ENCODE assay signal across 19 cellular contexts in the genomic region with DNA sequence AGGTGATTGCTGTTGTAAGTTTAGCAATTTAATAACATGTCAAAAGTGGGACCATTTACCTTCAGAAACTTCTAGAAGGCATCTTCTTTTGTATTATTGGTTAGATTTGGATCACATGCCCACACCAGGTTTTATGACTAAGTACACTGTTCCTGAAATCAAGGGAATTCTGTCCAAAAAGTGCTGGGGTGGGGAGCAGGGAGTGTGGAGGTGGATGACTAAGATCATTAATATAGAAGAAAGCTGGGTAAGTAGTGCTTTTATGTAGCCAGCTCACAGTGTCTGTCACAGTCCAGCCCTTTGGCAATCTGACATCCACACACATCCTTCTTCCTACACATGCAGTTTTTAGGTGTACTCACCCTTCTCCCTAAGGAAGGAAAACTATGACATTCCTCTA.
DNase-seq lines count a peak whose midpoint lies in the region; ATAC-seq, FAIRE-seq and TF ChIP-seq lines count a peak whose summit lies in the region.
"Had no signal": no experiment of that assay in that cellular context is flagged by ENCODE, and none has a peak within 500 bp of the region (broad histone marks: within the 10 kb centered on the region; RNA-seq: fewer than 3 reads in every experiment).

No MANE protein-coding gene starts in this region.

- no peak overlapping the region for H3K4me2 ChIP-seq in GM23248 (ENCODE audit: unreplicated experiment)
- H3K4me2 ChIP-seq: GM23338, SK-N-SH had no signal

- in situ Hi-C loops in GM23248 (cut with MboI) = no loop called here

- ATAC-seq in HG02759 (IDR thresholded peaks at IDR 0.05; ENCODE audit: unreplicated experiment) = no peak
- ATAC-seq: activated CD4-positive, CD25-positive, alpha-beta regulatory T cell treated with anti-CD3 and anti-CD28 coated beads, Interleukin-2, amount 50 U/mL, for 24 hours; GM23338 had no signal

- no peaks in the 10 kb centered on the region for H3K9me3 ChIP-seq in GM23248 (ENCODE audit: low read depth)
- H3K9me3 ChIP-seq in adipocyte (ENCODE audit: control insufficient read depth, low read length) = no peaks in the 10 kb centered on the region
- H3K9me3 ChIP-seq in SJCRH30 (replicated peaks) = no peaks in the 10 kb centered on the region
- H3K9me3 ChIP-seq: Peyer's patch, SK-N-SH, spleen, upper lobe of left lung had no signal

- H3K36me3 ChIP-seq in GM23248 (ENCODE audit: low read depth) = no peaks in the 10 kb centered on the region
- no peaks in the 10 kb centered on the region for H3K36me3 ChIP-seq in adipocyte (ENCODE audit: control insufficient read depth, insufficient read depth, low read length, severe bottlenecking)
- no peaks in the 10 kb centered on the region for H3K36me3 ChIP-seq in SJCRH30
- H3K36me3 ChIP-seq: BLaER1 treated with 17β-estradiol and CSF1 and Interleukin-3, amounts not matched to agents 10 nM and 100 nM; Peyer's patch; spleen; upper lobe of left lung had no signal

- H3K79me2 ChIP-seq in GM23248 (ENCODE audit: insufficient read depth) = no peaks in the 10 kb centered on the region

- H3K27me3 ChIP-seq in GM23248 (replicated peaks; ENCODE audit: insufficient read depth) (no peaks in the 10 kb centered on the region), adipocyte (replicated peaks; ENCODE audit: control insufficient read depth, insufficient read depth, low read length) (no peaks in the 10 kb centered on the region), SJCRH30 (no peaks in the 10 kb centered on the region)
- H3K27me3 ChIP-seq: BLaER1 treated with 17β-estradiol and CSF1 and Interleukin-3, amounts not matched to agents 10 nM and 100 nM; Peyer's patch; spleen; upper lobe of left lung had no signal

- H3K27ac ChIP-seq in GM23248 = peak overlapping the region; percentile 10
- H3K27ac ChIP-seq in SJCRH30 = no peak overlapping the region
- H3K27ac ChIP-seq: Peyer's patch, spleen, upper lobe of left lung had no signal

- H3K9me2 ChIP-seq in GM23248 (ENCODE audit: insufficient read depth) = no peaks in the 10 kb centered on the region
- H3K9me2 ChIP-seq: SK-N-SH had no signal

- no peak overlapping the region for H3K9ac ChIP-seq in GM23248
- H3K9ac ChIP-seq in adipocyte (ENCODE audit: low read length) = no peak overlapping the region
- H3K9ac ChIP-seq: SK-N-SH had no signal

- H3K4me3 ChIP-seq in GM23248 (no peak overlapping the region), adipocyte (ENCODE audit: low read length) (no peak overlapping the region), fibroblast of the aortic adventitia (ENCODE audit: low read depth, low read length) (no peak overlapping the region), SJCRH30 (no peak overlapping the region)
- H3K4me3 ChIP-seq: BLaER1 treated with 17β-estradiol and CSF1 and Interleukin-3, amounts not matched to agents 10 nM and 100 nM; GM23338; Peyer's patch; spleen; upper lobe of left lung had no signal

- no peak overlapping the region for H2AFZ ChIP-seq in GM23248
- H2AFZ ChIP-seq: GM23338 had no signal

- no peak for TF ChIP-seq POLR2A in GM12891 (IDR thresholded peaks at IDR 0.05; ENCODE audit: low read depth, low read length)

- no peak for TF ChIP-seq CTCF in fibroblast of the aortic adventitia (IDR thresholded peaks at IDR 0.05; ENCODE audit: insufficient read depth, low read length)

- no peak for FAIRE-seq in GM12891 (lab: Jason Lieb, UNC)
- FAIRE-seq: GM19239 had no signal

- H3F3A ChIP-seq in GM23248 (ENCODE audit: insufficient read depth) = peaks cover 25% of the 10 kb centered on the region

- H3K4me1 ChIP-seq in GM23248 (ENCODE audit: insufficient read depth) (peaks cover 37% of the 10 kb centered on the region), adipocyte (ENCODE audit: control insufficient read depth, insufficient read depth, low read length) (peaks cover 51% of the 10 kb centered on the region), SJCRH30 (peaks cover 5% of the 10 kb centered on the region; the same call in 1 of the 2 replicates)
- H3K4me1 ChIP-seq: Peyer's patch, upper lobe of left lung had no signal

- DNase-seq in GM23248 = peak; percentile 93
- DNase-seq in adipocyte (ENCODE audit: low read depth) = peak; percentile 35
- DNase-seq in fibroblast of the aortic adventitia (ENCODE audit: low read depth) = peak; percentile 76
- no peak for DNase-seq in DMS114 treated with DMSO at 0.1 percent for 48 hours (lab: John Stamatoyannopoulos, UW; ENCODE audit: unreplicated experiment)
- no peak for DNase-seq in GM12891 (ENCODE audit: insufficient read length, low spot score)
- DNase-seq in SJCRH30 = no peak
- DNase-seq: activated naive CD4-positive, alpha-beta T cell treated with anti-CD3 and anti-CD28 coated beads, Interleukin-2, amount 10 ng/mL, durations not matched to agents 7 days and 5 days; activated T-cell treated with anti-CD3 and anti-CD28 coated beads, Interleukin-2, amount 50 U/mL, for 48 hours; NCI-H187 treated with DMSO at 0.1 percent for 48 hours; NCI-H226; Peyer's patch; SK-N-SH; spleen; upper lobe of left lung had no signal

- no peaks in the 10 kb centered on the region for H4K20me1 ChIP-seq in GM23248 (ENCODE audit: insufficient read depth)
- H4K20me1 ChIP-seq: BLaER1 treated with 17β-estradiol and CSF1 and Interleukin-3, amounts not matched to agents 10 nM and 100 nM had no signal

TF ChIP-seq in GM12891, 5 proteins besides CTCF, POLR2A, EP300 and RAD21:
- TF ChIP-seq PAX5 (IDR thresholded peaks at IDR 0.05; ENCODE audit: insufficient read depth, low read length, severe bottlenecking) (no peak), SPI1 (IDR thresholded peaks at IDR 0.05; ENCODE audit: low read depth, low read length) (no peak)
TF ChIP-seq in GM12891: peak in this region for 0.

Comparison
In these comparisons a context has a peak if more than half of its experiments do, and no peak if none do; other contexts are left out.
1. DNase-seq: peak in GM23248 (single experiment), adipocyte (single experiment) and fibroblast of the aortic adventitia (single experiment); none in DMS114 treated with DMSO at 0.1 percent for 48 hours (single experiment), GM12891 (single experiment) and SJCRH30 (0 of 2).